Comparison of ENCODE assay signal across 8 cellular contexts in genomic region chr2:64228126-64228678, GRCh38.
DNase-seq lines count a peak whose midpoint lies in the region; ATAC-seq, FAIRE-seq and TF ChIP-seq lines count a peak whose summit lies in the region.

No MANE protein-coding gene starts in this region.

- H3K4me3 ChIP-seq in ACC112 (ENCODE audit: low read depth, low read length) (peak overlapping the region; percentile 62), choroid plexus epithelial cell (ENCODE audit: low read depth, low read length) (peak overlapping the region; percentile 56), kidney (ENCODE audit: low read length in 2 of 2) (peak overlapping the region; percentile 54 to 68)

- peaks cover 25% of the 10 kb centered on the region for H3K27me3 ChIP-seq in ACC112 (ENCODE audit: insufficient read depth, low read length)

- peak overlapping the region; percentile 11 to 62 for H3K9ac ChIP-seq in kidney (ENCODE audit: low read length in 2 of 2)

- ATAC-seq in GM18858 (IDR thresholded peaks at IDR 0.05; ENCODE audit: unreplicated experiment) (peak; percentile 94), HG03045 (IDR thresholded peaks at IDR 0.05; ENCODE audit: unreplicated experiment) (peak; percentile 96), WTC11 (peak; percentile 98)

- no peak overlapping the region for H3K27ac ChIP-seq in ACC112 (ENCODE audit: low read depth, low read length)
- peak overlapping the region; percentile 18 to 74 for H3K27ac ChIP-seq in kidney (ENCODE audit: low read depth in 2 of 2, low read length in 2 of 2)

- no peaks in the 10 kb centered on the region for H3K36me3 ChIP-seq in ACC112 (ENCODE audit: insufficient read depth, low read length)
- no peaks in the 10 kb centered on the region for H3K36me3 ChIP-seq in kidney (ENCODE audit: control insufficient read depth in 1 of 2, insufficient read depth in 2 of 2, low read length in 2 of 2)

- H3K79me2 ChIP-seq in ACC112 (ENCODE audit: control insufficient read depth, insufficient read depth, low read length, unreplicated experiment): no peaks in the 10 kb centered on the region

- DNase-seq in NCI-H2081 treated with DMSO at 0.1 percent for 48 hours (lab: John Stamatoyannopoulos, UW) (peak; percentile 84), WTC11 (ENCODE audit: low spot score) (peak; percentile 93), choroid plexus epithelial cell (ENCODE audit: low read depth) (peak; percentile 69), kidney (peak; percentile 93)
- peak; percentile 58 for DNase-seq in stimulated activated CD4-positive, alpha-beta T cell treated with anti-CD3 and anti-CD28 coated beads, Interleukin-12 subunit alpha, Interleukin-12 subunit beta, amount 100 ng/mL, for 4 hours

- no peaks in the 10 kb centered on the region for H3K9me3 Mint-ChIP-seq in WTC11

- POLR2A ChIA-PET in WTC11 (lab: Charles Lee): interaction anchor here (0.9 to 1.4 kb wide), 5 partner anchors 9 to 40 kb away, joined by 3 to 8 read pairs (median 3); no protein-coding TSS in a partner anchor

- intact Hi-C loops in kidney (cut with DNase I): no loop called here

- H3K27me3 Mint-ChIP-seq in WTC11 (ENCODE audit: low read depth): no peaks in the 10 kb centered on the region; the same call in 1 of the 2 replicates

- H3K4me1 Mint-ChIP-seq in WTC11: peaks cover 50% of the 10 kb centered on the region

- H3K27ac Mint-ChIP-seq in WTC11: peak overlapping the region; percentile 99

- H3K36me3 Mint-ChIP-seq in WTC11: peaks cover 3% of the 10 kb centered on the region

- no peak for TF ChIP-seq CTCF in WTC11 (IDR thresholded peaks at IDR 0.05)
- peak; percentile 23 for TF ChIP-seq CTCF in choroid plexus epithelial cell (conservative IDR thresholded peaks at IDR 0.05; ENCODE audit: low read depth, low read length)
- peak; percentile 15 for TF ChIP-seq CTCF in kidney (IDR thresholded peaks at IDR 0.05; ENCODE audit: borderline replicate concordance, extremely low read depth, insufficient read depth)

- CTCF ChIA-PET in WTC11 (lab: Charles Lee): interaction anchor here (0.6 to 2.1 kb wide), 7 partner anchors 9 to 178 kb away, joined by 3 to 10 read pairs (median 3); no protein-coding TSS in a partner anchor

- no peaks in the 10 kb centered on the region for H3K9me3 ChIP-seq in kidney (ENCODE audit: control insufficient read depth in 1 of 2, low read length in 2 of 2)

- peak overlapping the region; percentile 82 for H3K4me3 Mint-ChIP-seq in WTC11

- H3K4me1 ChIP-seq in ACC112 (ENCODE audit: control insufficient read depth, insufficient read depth, low read length, unreplicated experiment): no peaks in the 10 kb centered on the region
- peaks cover 2 to 4% of the 10 kb centered on the region in 2 donors for H3K4me1 ChIP-seq in kidney (ENCODE audit: control insufficient read depth in 1 of 2, insufficient read depth in 1 of 2, low read depth in 1 of 2, low read length in 2 of 2)

- FAIRE-seq in kidney (lab: Jason Lieb, UNC): peak; percentile 8

- H2AFZ ChIP-seq in ACC112 (ENCODE audit: low read length, unreplicated experiment): peak overlapping the region; percentile 63

TF ChIP-seq in WTC11, 78 proteins besides CTCF, POLR2A, EP300 and RAD21:
- no peak for TF ChIP-seq SMAD3 (CRISPR knock-in tag; IDR thresholded peaks at IDR 0.05; ENCODE audit: borderline replicate concordance)
- TF ChIP-seq TCF7 (CRISPR knock-in tag; IDR thresholded peaks at IDR 0.05; ENCODE audit: low read depth): no peak
- no peak for TF ChIP-seq ZNF416 (CRISPR knock-in tag; IDR thresholded peaks at IDR 0.05)
- TF ChIP-seq, protein P1, sequence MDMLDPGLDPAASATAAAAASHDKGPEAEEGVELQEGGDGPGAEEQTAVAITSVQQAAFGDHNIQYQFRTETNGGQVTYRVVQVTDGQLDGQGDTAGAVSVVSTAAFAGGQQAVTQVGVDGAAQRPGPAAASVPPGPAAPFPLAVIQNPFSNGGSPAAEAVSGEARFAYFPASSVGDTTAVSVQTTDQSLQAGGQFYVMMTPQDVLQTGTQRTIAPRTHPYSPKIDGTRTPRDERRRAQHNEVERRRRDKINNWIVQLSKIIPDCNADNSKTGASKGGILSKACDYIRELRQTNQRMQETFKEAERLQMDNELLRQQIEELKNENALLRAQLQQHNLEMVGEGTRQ (CRISPR knock-in tag; IDR thresholded peaks at IDR 0.05): peak; percentile 54
- TF ChIP-seq, protein P2, sequence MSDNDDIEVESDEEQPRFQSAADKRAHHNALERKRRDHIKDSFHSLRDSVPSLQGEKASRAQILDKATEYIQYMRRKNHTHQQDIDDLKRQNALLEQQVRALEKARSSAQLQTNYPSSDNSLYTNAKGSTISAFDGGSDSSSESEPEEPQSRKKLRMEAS (CRISPR knock-in tag; IDR thresholded peaks at IDR 0.05): peak; percentile 56; the same call in 1 of the 2 replicates
- TF ChIP-seq EMX1 (CRISPR knock-in tag; IDR thresholded peaks at IDR 0.05): no peak
- TF ChIP-seq PRRX2 (CRISPR knock-in tag; IDR thresholded peaks at IDR 0.05): no peak
- 0 out of 2 replicates have a peak, but pooled peaks have one; percentile 24 for TF ChIP-seq ZNF121 (CRISPR knock-in tag; IDR thresholded peaks at IDR 0.05)
- TF ChIP-seq NFATC4 (CRISPR knock-in tag; IDR thresholded peaks at IDR 0.05): no peak
